Comparison of ENCODE assay signal across 1 cellular context in genomic region chr9:91489391-91489899, GRCh38.
TF ChIP-seq lines count a peak whose summit lies in the region.

No MANE protein-coding gene starts in this region.

TF ChIP-seq in HepG2, 621 proteins besides CTCF, POLR2A, EP300 and RAD21 (continued from another document):
- TF ChIP-seq HNF1A (IDR thresholded peaks at IDR 0.05; ENCODE audit: low read depth) (no peak), HNF1A (CRISPR knock-in tag; IDR thresholded peaks at IDR 0.05; ENCODE audit: borderline replicate concordance) (no peak), ZNF724P (CRISPR knock-in tag; IDR thresholded peaks at IDR 0.05; ENCODE audit: borderline replicate concordance) (no peak), MIXL1 (CRISPR knock-in tag; IDR thresholded peaks at IDR 0.05) (no peak), GLI4 (CRISPR knock-in tag; IDR thresholded peaks at IDR 0.05; ENCODE audit: borderline replicate concordance) (no peak)
